ENCODE assay signal across 8 cellular contexts in genomic region chr6:33694401-33694931, GRCh38. TPM values are rescaled to one million over a fixed set of nuclear protein-coding genes. Genes with fewer than 3 reads are reported as not detected.
DNase-seq lines count a peak whose midpoint lies in the region; ATAC-seq and TF ChIP-seq lines count a peak whose summit lies in the region.

No MANE protein-coding gene starts in this region.

- DNase-seq in DMS 273 (lab: John Stamatoyannopoulos, UW; ENCODE audit: unreplicated experiment) (peak; percentile 98), T-helper 2 cell (peak in 4 of 5 experiments; percentile 47 to 93 (median 66)), adrenal gland (peak in 1 of 7 donors; percentile 75), left lung (no peak), GM13977 (ENCODE audit: low spot score) (no peak), ACHN (no peak)
- DNase-seq in stimulated activated CD8-positive, alpha-beta memory T cell treated with anti-CD3 and anti-CD28 coated beads, Interleukin-7, amount 100 ng/mL, for 48 hours (ENCODE audit: extremely low read depth in 1 of 2, low read depth in 1 of 2) = peak; percentile 57 to 80

- H3K36me3 ChIP-seq in adrenal gland (replicated peaks in 1 of 2) = peaks cover 0 to 48% of the 10 kb centered on the region in 2 donors
- H3K36me3 ChIP-seq in left lung = peaks cover 0 to 95% of the 10 kb centered on the region in 2 donors

- in situ Hi-C loops in GM13977 (cut with MboI; ENCODE audit: low pct_unique_long_range_greater_than_20kb, low sequenced_read_pairs, unreplicated experiment) (no loop called here), ACHN (cut with HindIII; ENCODE audit: low pct_ligation_motif_present, low pct_unique_long_range_greater_than_20kb, low sequenced_read_pairs) (no loop called here)

- H3K9me3 ChIP-seq in adrenal gland (replicated peaks in 1 of 3) = no peaks in the 10 kb centered on the region
- no peaks in the 10 kb centered on the region for H3K9me3 ChIP-seq in left lung

- ATAC-seq in left lung (peak; percentile 2), GM19023 (IDR thresholded peaks at IDR 0.05; ENCODE audit: unreplicated experiment) (no peak)

- 63 to 79% (median 73%) methylated on average over 16 to 19 of the region's 19 CpGs for WGBS in adrenal gland, 4 donors

- TF ChIP-seq CTCF in adrenal gland (IDR thresholded peaks at IDR 0.05) = no peak
- TF ChIP-seq CTCF in left lung (IDR thresholded peaks at IDR 0.05) = no peak
- no peak for TF ChIP-seq CTCF in GM13977 (IDR thresholded peaks at IDR 0.05; ENCODE audit: extremely low read depth, insufficient read depth, missing control alignments)

- peak overlapping the region in 3 of 5 donors; percentile 25 to 77 (median 62) for H3K27ac ChIP-seq in adrenal gland
- H3K27ac ChIP-seq in left lung = peak overlapping the region in 1 of 2 donors; percentile 26

- H3K4me1 ChIP-seq in adrenal gland (replicated peaks in 1 of 2) (peaks cover 11 to 33% of the 10 kb centered on the region in 2 donors), left lung (peaks cover 14 to 72% of the 10 kb centered on the region in 2 donors)

- H3K27me3 ChIP-seq in adrenal gland (no peaks in the 10 kb centered on the region), left lung (no peaks in the 10 kb centered on the region)

- TF ChIP-seq POLR2A in adrenal gland (IDR thresholded peaks at IDR 0.05) = no peak

- H3K4me3 ChIP-seq in adrenal gland (no peak overlapping the region), left lung (no peak overlapping the region)

- intact Hi-C loops in adrenal gland (cut with DNase I) = no loop called here
- intact Hi-C loops in left lung (cut with DNase I) = no loop called here

RNA-seq across cellular contexts. Expression of gene UQCC2, which starts 17.0 kb away (rescaled TPM):
- total RNA-seq in adrenal gland = 10 to 100 TPM in 7 of 8 donors, 1 to 10 TPM in 1; 7.4 to 89.8 (median 50.8) TPM
- polyA plus RNA-seq in adrenal gland = 100 to 1,000 TPM in 2 of 3 donors, 10 to 100 TPM in 1; 74.9 to 214 (median 168) TPM
- 10 to 100 TPM; 60.3 to 73.7 TPM for total RNA-seq in left lung

RNA-seq across cellular contexts. Expression of gene IP6K3, which starts 52.2 kb away (rescaled TPM):
- total RNA-seq in adrenal gland (1 to 10 TPM in 3 of 8 donors, under 1 TPM in 2, not detected in 3; 0.22 to 1.6 (median 1.1) TPM), left lung (1 to 10 TPM in 1 of 2 donors, under 1 TPM in 1; 0.87 to 3.4 TPM)
- under 1 TPM; 0.32 to 0.71 (median 0.44) TPM for polyA plus RNA-seq in adrenal gland

Comparison
In these comparisons a context has a peak if more than half of its experiments do, and no peak if none do; other contexts are left out.
1. DNase-seq: peak in DMS 273 (single experiment), T-helper 2 cell (4 of 5) and stimulated activated CD8-positive, alpha-beta memory T cell treated with anti-CD3 and anti-CD28 coated beads, Interleukin-7, amount 100 ng/mL, for 48 hours (2 of 2); none in left lung (0 of 2), GM13977 (single experiment) and ACHN (single experiment).